In the genomic region with DNA sequence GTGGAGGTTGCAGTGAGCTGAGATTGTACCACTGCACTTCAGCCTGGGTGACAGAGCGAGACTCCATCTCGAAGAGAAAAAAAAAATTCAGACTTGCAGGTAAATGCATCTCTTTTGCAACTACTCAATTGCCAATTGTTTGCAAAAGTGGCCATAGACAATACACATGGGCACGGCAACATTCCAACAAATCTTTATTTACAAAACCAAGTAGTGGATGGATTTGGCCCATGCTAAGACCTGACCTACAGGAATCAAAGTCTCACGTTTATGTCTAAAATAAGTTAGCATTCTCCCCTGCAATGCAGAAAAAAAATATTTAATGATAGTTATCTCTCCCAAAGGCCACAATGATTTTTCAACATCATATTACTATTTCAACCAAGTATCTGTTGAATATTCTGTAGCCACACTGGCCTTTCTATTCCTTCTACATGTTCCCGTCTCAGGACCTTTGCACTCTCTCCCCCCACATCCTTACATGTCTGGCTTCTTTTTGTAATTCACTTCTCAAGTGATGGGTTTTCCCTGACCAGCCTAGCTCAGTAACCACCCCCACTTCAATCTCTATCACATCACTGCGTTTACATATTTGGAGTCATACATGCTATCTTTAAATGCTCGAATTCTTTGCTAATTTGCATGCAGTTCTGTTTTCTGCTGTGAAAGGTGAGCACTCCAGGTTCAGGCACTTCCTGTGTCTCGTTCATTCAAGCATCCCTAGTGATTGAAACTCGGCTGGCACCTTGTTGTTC, we compare ENCODE assay signal across 8 cellular contexts. TPM values are rescaled to one million over a fixed set of nuclear protein-coding genes. Genes with fewer than 3 reads are reported as not detected.
DNase-seq lines count a peak whose midpoint lies in the region; ATAC-seq and TF ChIP-seq lines count a peak whose summit lies in the region.

No MANE protein-coding gene starts in this region.

- H3K4ac ChIP-seq in mesendoderm (ENCODE audit: low read depth, low read length) = no peak overlapping the region

- no peak overlapping the region for H3K56ac ChIP-seq in mesendoderm (ENCODE audit: low read length)

- DNase-seq in NAMALWA (ENCODE audit: low spot score) = peak; percentile 70
- DNase-seq in mesendoderm = peak; percentile 36
- no peak for DNase-seq in KBM-7
- DNase-seq in NCI-H524 treated with DMSO at 0.1 percent for 48 hours (lab: John Stamatoyannopoulos, UW) = no peak
- no peak for DNase-seq in foreskin melanocyte
- DNase-seq in NCI-H2171 (lab: John Stamatoyannopoulos, UW) = no peak

- no peak overlapping the region for H4K8ac ChIP-seq in mesendoderm (ENCODE audit: low read depth, low read length)

- no peaks in the 10 kb centered on the region for H3K79me2 ChIP-seq in mesendoderm (ENCODE audit: control insufficient read depth, insufficient read depth, low read length)

- H3K27me3 ChIP-seq in mesendoderm (ENCODE audit: insufficient read depth, low read length, poor library complexity) = no peaks in the 10 kb centered on the region

- H3K36me3 ChIP-seq in mesendoderm (ENCODE audit: control insufficient read depth, insufficient read depth, low read length) = no peaks in the 10 kb centered on the region

- no peak overlapping the region for H3K23ac ChIP-seq in mesendoderm (ENCODE audit: low read length)

- no peaks in the 10 kb centered on the region for H3K4me1 ChIP-seq in mesendoderm (ENCODE audit: control insufficient read depth, low read depth, low read length)

- no peak overlapping the region for H3K4me2 ChIP-seq in mesendoderm (ENCODE audit: low read length)

- no peak overlapping the region for H2AK5ac ChIP-seq in mesendoderm (ENCODE audit: low read length)

- in situ Hi-C loops in KBM-7 (cut with MboI; ENCODE audit: low pct_unique_long_range_greater_than_20kb, low sequenced_read_pairs) = no loop called here

- H2BK15ac ChIP-seq in mesendoderm (replicated peaks; ENCODE audit: low read depth) = no peak overlapping the region

- H3K79me1 ChIP-seq in mesendoderm (ENCODE audit: low read length) = no peaks in the 10 kb centered on the region

- H3K27ac ChIP-seq in mesendoderm (ENCODE audit: low read depth, low read length) = no peak overlapping the region

- no peak overlapping the region for H2BK5ac ChIP-seq in mesendoderm (ENCODE audit: low read length)

- TF ChIP-seq POLR2A in GM18526 (IDR thresholded peaks at IDR 0.05; ENCODE audit: extremely low read depth, insufficient read length) = peak; percentile 23

- WGBS in mesendoderm (ENCODE audit: extremely low coverage, insufficient coverage, low lambda C conversion rate) = no CpG with 5 or more reads among the region's 9 CpGs

- peak; percentile 61 for ATAC-seq in GM21825 (IDR thresholded peaks at IDR 0.05; ENCODE audit: unreplicated experiment)

- H2BK120ac ChIP-seq in mesendoderm (ENCODE audit: low read depth, low read length) = no peak overlapping the region

- H3K9ac ChIP-seq in mesendoderm (ENCODE audit: low read length) = no peak overlapping the region

- no peak overlapping the region for H4K5ac ChIP-seq in mesendoderm (ENCODE audit: low read length)

- no peak overlapping the region for H3K18ac ChIP-seq in mesendoderm (ENCODE audit: low read length)

- H3K4me3 ChIP-seq in mesendoderm (ENCODE audit: low read length) = no peak overlapping the region

RNA-seq across cellular contexts. Expression of a gene that starts 54.2 kb away (rescaled TPM):
- 18.0 TPM for polyA plus RNA-seq in mesendoderm (2013, experiment 1 of 2)
- 18.4 TPM for polyA plus RNA-seq in mesendoderm (2013, experiment 2 of 2)

Comparison
In these comparisons a context has a peak if more than half of its experiments do, and no peak if none do; other contexts are left out.
1. DNase-seq: peak in NAMALWA (single experiment) and mesendoderm (single experiment); none in KBM-7 (single experiment), NCI-H524 treated with DMSO at 0.1 percent for 48 hours (single experiment), foreskin melanocyte (single experiment) and NCI-H2171 (single experiment).